Comparison of ENCODE assay signal across 8 cellular contexts in genomic region chr2:151632993-151633592, GRCh38.
DNase-seq lines count a peak whose midpoint lies in the region; ATAC-seq and TF ChIP-seq lines count a peak whose summit lies in the region.

No MANE protein-coding gene starts in this region.

- no peak overlapping the region for H3K27ac ChIP-seq in liver (ENCODE audit: low read depth in 1 of 2, low read length in 2 of 2)
- no peak overlapping the region for H3K27ac ChIP-seq in coronary artery

- peaks cover 0 to 2% (median 0%) of the 10 kb centered on the region in 4 donors for H3K9me3 ChIP-seq in liver (ENCODE audit: control insufficient read depth in 4 of 4, low read length in 3 of 4)

- DNase-seq in COLO829 (ENCODE audit: low spot score), result peak; percentile 22
- DNase-seq in Jurkat, Clone E6-1 (ENCODE audit: low read depth, low spot score), result peak; percentile 4
- no peak for DNase-seq in NCI-H187 treated with DMSO at 0.1 percent for 48 hours (lab: John Stamatoyannopoulos, UW)
- DNase-seq in coronary artery (ENCODE audit: low spot score), result no peak
- DNase-seq in stimulated activated CD4-positive, alpha-beta T cell treated with anti-CD3 and anti-CD28 coated beads, Interleukin-2, amount 100 ng/mL, for 24 hours, result no peak

- 14% methylated on average over 1 of the region's 1 CpG for WGBS in liver

- TF ChIP-seq RAD21 in liver (IDR thresholded peaks at IDR 0.05), result peak; percentile 74

- H3K36me3 ChIP-seq in liver (ENCODE audit: control insufficient read depth in 4 of 4, insufficient read depth in 3 of 4, low read depth in 1 of 4, low read length in 3 of 4), result no peaks in the 10 kb centered on the region

- peaks cover 1 to 6% (median 3%) of the 10 kb centered on the region in 4 donors for H3K4me1 ChIP-seq in liver (ENCODE audit: control insufficient read depth in 4 of 4, insufficient read depth in 4 of 4, low read length in 3 of 4)

- H3K27me3 ChIP-seq in liver (ENCODE audit: control insufficient read depth in 4 of 4, insufficient read depth in 4 of 4, low read length in 3 of 4), result no peaks in the 10 kb centered on the region

- TF ChIP-seq CTCF in WI38 (IDR thresholded peaks at IDR 0.05; ENCODE audit: low read depth, low read length) (peak; percentile 6; the same call in 1 of the 2 replicates), liver (IDR thresholded peaks at IDR 0.05; ENCODE audit: low read depth, low read length, missing input control) (peak; percentile 33), coronary artery (IDR thresholded peaks at IDR 0.05) (no peak)

- no peak overlapping the region for H3K9ac ChIP-seq in liver (ENCODE audit: low read depth in 1 of 2, low read length in 2 of 2)

- H3K4me3 ChIP-seq in Jurkat, Clone E6-1 (ENCODE audit: low read length), result no peak overlapping the region
- H3K4me3 ChIP-seq in WI38 (ENCODE audit: low read depth, low read length) (no peak overlapping the region), liver (ENCODE audit: low read depth in 1 of 3, low read length in 3 of 3) (no peak overlapping the region), coronary artery (no peak overlapping the region)

- ATAC-seq in HG03457 (IDR thresholded peaks at IDR 0.05; ENCODE audit: unreplicated experiment), result no peak

TF ChIP-seq in liver, 16 proteins besides CTCF, POLR2A, EP300 and RAD21:
- no peak for TF ChIP-seq NR2F2 (IDR thresholded peaks at IDR 0.05)
- no peak for TF ChIP-seq TAF1 (conservative IDR thresholded peaks at IDR 0.05)
- TF ChIP-seq YY1 (IDR thresholded peaks at IDR 0.05), result no peak
- TF ChIP-seq FOXA1 (IDR thresholded peaks at IDR 0.05), result no peak
- TF ChIP-seq, protein P1, sequence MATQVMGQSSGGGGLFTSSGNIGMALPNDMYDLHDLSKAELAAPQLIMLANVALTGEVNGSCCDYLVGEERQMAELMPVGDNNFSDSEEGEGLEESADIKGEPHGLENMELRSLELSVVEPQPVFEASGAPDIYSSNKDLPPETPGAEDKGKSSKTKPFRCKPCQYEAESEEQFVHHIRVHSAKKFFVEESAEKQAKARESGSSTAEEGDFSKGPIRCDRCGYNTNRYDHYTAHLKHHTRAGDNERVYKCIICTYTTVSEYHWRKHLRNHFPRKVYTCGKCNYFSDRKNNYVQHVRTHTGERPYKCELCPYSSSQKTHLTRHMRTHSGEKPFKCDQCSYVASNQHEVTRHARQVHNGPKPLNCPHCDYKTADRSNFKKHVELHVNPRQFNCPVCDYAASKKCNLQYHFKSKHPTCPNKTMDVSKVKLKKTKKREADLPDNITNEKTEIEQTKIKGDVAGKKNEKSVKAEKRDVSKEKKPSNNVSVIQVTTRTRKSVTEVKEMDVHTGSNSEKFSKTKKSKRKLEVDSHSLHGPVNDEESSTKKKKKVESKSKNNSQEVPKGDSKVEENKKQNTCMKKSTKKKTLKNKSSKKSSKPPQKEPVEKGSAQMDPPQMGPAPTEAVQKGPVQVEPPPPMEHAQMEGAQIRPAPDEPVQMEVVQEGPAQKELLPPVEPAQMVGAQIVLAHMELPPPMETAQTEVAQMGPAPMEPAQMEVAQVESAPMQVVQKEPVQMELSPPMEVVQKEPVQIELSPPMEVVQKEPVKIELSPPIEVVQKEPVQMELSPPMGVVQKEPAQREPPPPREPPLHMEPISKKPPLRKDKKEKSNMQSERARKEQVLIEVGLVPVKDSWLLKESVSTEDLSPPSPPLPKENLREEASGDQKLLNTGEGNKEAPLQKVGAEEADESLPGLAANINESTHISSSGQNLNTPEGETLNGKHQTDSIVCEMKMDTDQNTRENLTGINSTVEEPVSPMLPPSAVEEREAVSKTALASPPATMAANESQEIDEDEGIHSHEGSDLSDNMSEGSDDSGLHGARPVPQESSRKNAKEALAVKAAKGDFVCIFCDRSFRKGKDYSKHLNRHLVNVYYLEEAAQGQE (IDR thresholded peaks at IDR 0.05), result no peak
- no peak for TF ChIP-seq HNF4G (IDR thresholded peaks at IDR 0.05)
- TF ChIP-seq MAX (IDR thresholded peaks at IDR 0.05), result no peak
- no peak for TF ChIP-seq RXRA (IDR thresholded peaks at IDR 0.05)
- no peak for TF ChIP-seq ATF3 (IDR thresholded peaks at IDR 0.05)
- TF ChIP-seq ZBTB33 (IDR thresholded peaks at IDR 0.05), result no peak
- no peak for TF ChIP-seq EGR1 (IDR thresholded peaks at IDR 0.05; ENCODE audit: low read depth in 2 of 2)
- no peak for TF ChIP-seq FOXA2 (IDR thresholded peaks at IDR 0.05)
- no peak for TF ChIP-seq JUND (IDR thresholded peaks at IDR 0.05)
- TF ChIP-seq HNF4A (conservative IDR thresholded peaks at IDR 0.05), result no peak
- TF ChIP-seq SP1 (IDR thresholded peaks at IDR 0.05), result no peak
- no peak for TF ChIP-seq GABPA (IDR thresholded peaks at IDR 0.05 in 1 of 2, conservative IDR thresholded peaks at IDR 0.05 in 1 of 2)
TF ChIP-seq in liver: peak in this region for 0.

Comparison
In these comparisons a context has a peak if more than half of its experiments do, and no peak if none do; other contexts are left out.
1. DNase-seq: peak in COLO829 (single experiment) and Jurkat, Clone E6-1 (single experiment); none in NCI-H187 treated with DMSO at 0.1 percent for 48 hours (single experiment), coronary artery (single experiment) and stimulated activated CD4-positive, alpha-beta T cell treated with anti-CD3 and anti-CD28 coated beads, Interleukin-2, amount 100 ng/mL, for 24 hours (0 of 2).